Comparison of ENCODE assay signal across 9 cellular contexts in the genomic region with DNA sequence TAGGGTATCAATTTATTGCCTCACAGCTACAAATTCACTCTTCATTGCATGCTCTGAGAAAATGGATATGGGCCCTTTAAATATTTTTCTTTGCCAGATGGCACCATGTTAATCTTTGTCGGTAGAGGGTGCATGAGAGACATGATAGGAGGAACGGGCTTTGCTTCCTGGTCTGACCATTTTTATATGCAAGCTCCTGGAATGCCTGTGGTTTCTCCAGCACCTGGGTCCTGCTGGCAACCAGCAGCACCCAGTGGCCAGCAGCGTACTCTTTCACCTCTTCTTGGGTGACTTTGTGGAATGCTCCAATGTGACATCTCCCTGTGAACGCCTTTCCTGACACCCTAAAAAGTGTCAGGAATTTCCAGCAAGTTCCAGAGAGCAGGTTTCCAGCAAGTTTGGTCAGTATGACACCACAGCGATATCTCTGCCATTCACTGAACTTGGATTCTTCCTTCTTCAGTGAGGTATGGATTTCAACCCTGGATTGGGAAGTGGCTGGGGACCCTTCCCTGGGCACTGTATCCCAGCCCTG.
DNase-seq lines count a peak whose midpoint lies in the region; ATAC-seq, FAIRE-seq and TF ChIP-seq lines count a peak whose summit lies in the region.
"Had no signal": no experiment of that assay in that cellular context is flagged by ENCODE, and none has a peak within 500 bp of the region (broad histone marks: within the 10 kb centered on the region; RNA-seq: fewer than 3 reads in every experiment).

No MANE protein-coding gene starts in this region.

- dilution Hi-C loops in keratinocyte (cut with MboI; ENCODE audit: extremely low pct_ligation_motif_present, low sequenced_read_pairs) = no loop called here

- H4K20me1 ChIP-seq in keratinocyte (ENCODE audit: control insufficient read depth, extremely low read depth, insufficient read depth, low read length) = no peaks in the 10 kb centered on the region

- no peaks in the 10 kb centered on the region for H3K27me3 ChIP-seq in WERI-Rb-1 (ENCODE audit: insufficient read depth, low read depth, severe bottlenecking)
- H3K27me3 ChIP-seq in keratinocyte (ENCODE audit: control insufficient read depth, extremely low read depth, insufficient read depth, low read length) = no peaks in the 10 kb centered on the region

- peak overlapping the region; percentile 36 for H3K4me2 ChIP-seq in keratinocyte (ENCODE audit: control insufficient read depth, extremely low read depth, insufficient read depth, low read depth, low read length)

- H2AFZ ChIP-seq in keratinocyte (ENCODE audit: control insufficient read depth, low read length) = peak overlapping the region; percentile 34
- H2AFZ ChIP-seq: parathyroid adenoma had no signal

- TF ChIP-seq POLR2A in NB4 (IDR thresholded peaks at IDR 0.05; ENCODE audit: extremely low read depth, insufficient read length) = no peak

- ATAC-seq in GM18858 (IDR thresholded peaks at IDR 0.05; ENCODE audit: unreplicated experiment) = no peak

- no peak overlapping the region for H3K27ac ChIP-seq in WERI-Rb-1
- no peak overlapping the region for H3K27ac ChIP-seq in keratinocyte (ENCODE audit: control insufficient read depth, insufficient read depth, low read length)
- H3K27ac ChIP-seq: parathyroid adenoma had no signal

- H3K9me1 ChIP-seq in keratinocyte (ENCODE audit: control insufficient read depth, extremely low read depth, insufficient read depth, low read length) = no peaks in the 10 kb centered on the region

- H3K9me3 ChIP-seq in WERI-Rb-1 (ENCODE audit: severe bottlenecking) (no peaks in the 10 kb centered on the region), keratinocyte (ENCODE audit: control insufficient read depth, low read depth, low read length) (no peaks in the 10 kb centered on the region)

- H3K9ac ChIP-seq in keratinocyte (ENCODE audit: control insufficient read depth, extremely low read depth, insufficient read depth, low read length) = peak overlapping the region; percentile 41
- H3K9ac ChIP-seq: parathyroid adenoma had no signal

- no peak for TF ChIP-seq CTCF in NB4 (IDR thresholded peaks at IDR 0.05; ENCODE audit: low read depth, low read length)
- TF ChIP-seq CTCF in WERI-Rb-1 (IDR thresholded peaks at IDR 0.05; ENCODE audit: low read depth, low read length) = peak; percentile 59
- peak; percentile 65 to 73 (median 65) for TF ChIP-seq CTCF in keratinocyte (optimal IDR thresholded peaks at IDR 0.05 in 1 of 3, IDR thresholded peaks at IDR 0.05 in 1 of 3, conservative IDR thresholded peaks at IDR 0.05 in 1 of 3; ENCODE audit: extremely low read depth in 1 of 3, insufficient read depth in 2 of 3, low read length in 3 of 3)

- DNase-seq in ELF-1 (ENCODE audit: low read depth, low spot score) = peak; percentile 35
- DNase-seq in NB4 (ENCODE audit: low read depth) = peak; percentile 43
- DNase-seq in WERI-Rb-1 = peak; percentile 68
- peak; percentile 67 for DNase-seq in keratinocyte (ENCODE audit: low read depth, low spot score)
- no peak for DNase-seq in stimulated activated CD4-positive, alpha-beta T cell treated with anti-CD3 and anti-CD28 coated beads, Interleukin-15, amount 100 ng/mL, for 24 hours
- DNase-seq in GM19239 (ENCODE audit: insufficient read length, low spot score) = no peak
- no peak for DNase-seq in stimulated activated CD4-positive, alpha-beta T cell treated with anti-CD3 and anti-CD28 coated beads, Interleukin-2, amount 100 ng/mL, for 24 hours

- FAIRE-seq in keratinocyte (lab: Jason Lieb, UNC) = peak; percentile 90
- no peak for FAIRE-seq in GM19239 (lab: Jason Lieb, UNC)

- H3K79me2 ChIP-seq in keratinocyte (ENCODE audit: control insufficient read depth, insufficient read depth, low read length) = peaks cover 21% of the 10 kb centered on the region
- H3K79me2 ChIP-seq: parathyroid adenoma had no signal

- no peak overlapping the region for H3K4me3 ChIP-seq in NB4 (ENCODE audit: low read depth, low read length)
- no peak overlapping the region for H3K4me3 ChIP-seq in WERI-Rb-1 (ENCODE audit: low read depth, low read length)
- H3K4me3 ChIP-seq in keratinocyte (ENCODE audit: control insufficient read depth in 2 of 3, extremely low read depth in 1 of 3, insufficient read depth in 2 of 3, low read depth in 1 of 3, low read length in 3 of 3) = peak overlapping the region; percentile 19 to 58 (median 28)

- peaks cover 18% of the 10 kb centered on the region for H3K4me1 ChIP-seq in keratinocyte (ENCODE audit: control insufficient read depth, extremely low read depth, insufficient read depth, low read length)
- H3K4me1 ChIP-seq: parathyroid adenoma had no signal

- no peaks in the 10 kb centered on the region for H3K36me3 ChIP-seq in WERI-Rb-1
- no peaks in the 10 kb centered on the region for H3K36me3 ChIP-seq in keratinocyte (ENCODE audit: control insufficient read depth in 2 of 2, extremely low read depth in 1 of 2, insufficient read depth in 2 of 2, low read length in 2 of 2)

Comparison
In these comparisons a context has a peak if more than half of its experiments do, and no peak if none do; other contexts are left out.
1. DNase-seq: peak in ELF-1 (single experiment), NB4 (single experiment), WERI-Rb-1 (single experiment) and keratinocyte (single experiment); none in stimulated activated CD4-positive, alpha-beta T cell treated with anti-CD3 and anti-CD28 coated beads, Interleukin-15, amount 100 ng/mL, for 24 hours (single experiment), GM19239 (single experiment) and stimulated activated CD4-positive, alpha-beta T cell treated with anti-CD3 and anti-CD28 coated beads, Interleukin-2, amount 100 ng/mL, for 24 hours (0 of 2).
2. H3K4me3 ChIP-seq: peak in keratinocyte (3 of 3); none in NB4 (single experiment) and WERI-Rb-1 (single experiment).